Comparison of ENCODE assay signal across 31 cellular contexts in genomic region chr3:176948123-176948522, GRCh38.
"Had no signal": no experiment of that assay in that cellular context is flagged by ENCODE, and none has a peak within 500 bp of the region (broad histone marks: within the 10 kb centered on the region; RNA-seq: fewer than 3 reads in every experiment).

No MANE protein-coding gene starts in this region.

- H3K9me3 Mint-ChIP-seq: dendritic cell treated with granulocyte-macrophage colony-stimulating factor and Interleukin-4, amounts not matched to agents 40 ng/mL and 50 ng/mL, for 4 days; naive thymus-derived CD4-positive, alpha-beta T cell; nephron; stimulated activated naive CD8-positive, alpha-beta T cell treated with anti-CD3 and anti-CD28 coated beads, Interleukin-15, amount 100 ng/mL, for 72 hours had no signal

- H3K4me3 ChIP-seq: gastroesophageal sphincter, heart left ventricle, hepatocyte, left lung, neural progenitor cell, right atrium auricular region, smooth muscle cell, suprapubic skin, transverse colon, upper lobe of right lung, uterus had no signal

- H3K4me2 ChIP-seq: hepatocyte, neural progenitor cell, smooth muscle cell had no signal

- H3K4me1 ChIP-seq: left lung, neural progenitor cell, parathyroid adenoma, upper lobe of right lung, uterus had no signal

- H3K27me3 ChIP-seq: foreskin keratinocyte, gastroesophageal sphincter, heart left ventricle, hepatocyte, left lung, neural progenitor cell, right atrium auricular region, suprapubic skin, transverse colon, upper lobe of right lung, uterus had no signal

- H3K27ac Mint-ChIP-seq: dendritic cell treated with granulocyte-macrophage colony-stimulating factor and Interleukin-4, amounts not matched to agents 40 ng/mL and 50 ng/mL, for 4 days; endodermal cell; naive thymus-derived CD4-positive, alpha-beta T cell; nephron; neural progenitor cell; progenitor cell of endocrine pancreas; stimulated activated naive CD8-positive, alpha-beta T cell treated with anti-CD3 and anti-CD28 coated beads, Interleukin-15, amount 100 ng/mL, for 72 hours had no signal

- H3K27ac ChIP-seq: epithelial cell of prostate, foreskin keratinocyte, gastroesophageal sphincter, heart left ventricle, hepatocyte, left lung, neural progenitor cell, parathyroid adenoma, right atrium auricular region, suprapubic skin, transverse colon, upper lobe of right lung, uterus had no signal

- H3K4me1 Mint-ChIP-seq: naive thymus-derived CD4-positive, alpha-beta T cell; stimulated activated naive CD8-positive, alpha-beta T cell treated with anti-CD3 and anti-CD28 coated beads, Interleukin-15, amount 100 ng/mL, for 72 hours had no signal

- H3K4me3 Mint-ChIP-seq: dendritic cell treated with granulocyte-macrophage colony-stimulating factor and Interleukin-4, amounts not matched to agents 40 ng/mL and 50 ng/mL, for 4 days; endodermal cell; naive thymus-derived CD4-positive, alpha-beta T cell; nephron; neural progenitor cell; stimulated activated naive CD8-positive, alpha-beta T cell treated with anti-CD3 and anti-CD28 coated beads, Interleukin-15, amount 100 ng/mL, for 72 hours had no signal

- H3K9me3 ChIP-seq: gastroesophageal sphincter, heart left ventricle, left lung, right atrium auricular region, suprapubic skin, transverse colon, upper lobe of right lung, uterus had no signal

- H3K9ac ChIP-seq: neural progenitor cell, parathyroid adenoma had no signal

- H3K27me3 Mint-ChIP-seq: dendritic cell treated with granulocyte-macrophage colony-stimulating factor and Interleukin-4, amounts not matched to agents 40 ng/mL and 50 ng/mL, for 4 days; progenitor cell of endocrine pancreas; stimulated activated naive CD8-positive, alpha-beta T cell treated with anti-CD3 and anti-CD28 coated beads, Interleukin-15, amount 100 ng/mL, for 72 hours had no signal

- H3K36me3 Mint-ChIP-seq: naive thymus-derived CD4-positive, alpha-beta T cell; neural progenitor cell had no signal

- H3K36me3 ChIP-seq: gastroesophageal sphincter, heart left ventricle, left lung, neural progenitor cell, right atrium auricular region, suprapubic skin, transverse colon, upper lobe of right lung, uterus had no signal

- H3K79me2 ChIP-seq: hepatocyte, parathyroid adenoma had no signal

- DNase-seq: effector CD8-positive, alpha-beta T cell; endodermal cell; foreskin keratinocyte; heart left ventricle; kidney; left lung; mesendoderm; midbrain; naive thymus-derived CD4-positive, alpha-beta T cell; stimulated activated CD4-positive, alpha-beta T cell treated with anti-CD3 and anti-CD28 coated beads, Interleukin-12 subunit alpha, Interleukin-12 subunit beta, amount 100 ng/mL, for 4 hours; stimulated activated CD4-positive, alpha-beta T cell treated with anti-CD3 and anti-CD28 coated beads, Interleukin-1b, Interleukin-23, amount 100 ng/mL, for 48 hours; stimulated activated CD4-positive, alpha-beta T cell treated with anti-CD3 and anti-CD28 coated beads, Interleukin-4, amount 100 ng/mL, for 1 hour; stimulated activated CD8-positive, alpha-beta memory T cell treated with anti-CD3 and anti-CD28 coated beads, Interleukin-4, amount 100 ng/mL, for 48 hours; stimulated activated naive CD4-positive, alpha-beta T cell; stimulated activated naive CD8-positive, alpha-beta T cell treated with anti-CD3 and anti-CD28 coated beads, Interleukin-15, amount 100 ng/mL, for 72 hours; transverse colon; upper lobe of right lung; uterus had no signal

- FAIRE-seq: kidney had no signal

- H2AFZ ChIP-seq: hepatocyte, neural progenitor cell, parathyroid adenoma had no signal

- ATAC-seq: esophagus mucosa; foreskin keratinocyte; gastroesophageal sphincter; heart left ventricle; left lung; naive thymus-derived CD4-positive, alpha-beta T cell; sciatic nerve; stimulated activated naive CD8-positive, alpha-beta T cell treated with anti-CD3 and anti-CD28 coated beads, Interleukin-15, amount 100 ng/mL, for 72 hours; upper lobe of right lung had no signal
